In the genomic region with DNA sequence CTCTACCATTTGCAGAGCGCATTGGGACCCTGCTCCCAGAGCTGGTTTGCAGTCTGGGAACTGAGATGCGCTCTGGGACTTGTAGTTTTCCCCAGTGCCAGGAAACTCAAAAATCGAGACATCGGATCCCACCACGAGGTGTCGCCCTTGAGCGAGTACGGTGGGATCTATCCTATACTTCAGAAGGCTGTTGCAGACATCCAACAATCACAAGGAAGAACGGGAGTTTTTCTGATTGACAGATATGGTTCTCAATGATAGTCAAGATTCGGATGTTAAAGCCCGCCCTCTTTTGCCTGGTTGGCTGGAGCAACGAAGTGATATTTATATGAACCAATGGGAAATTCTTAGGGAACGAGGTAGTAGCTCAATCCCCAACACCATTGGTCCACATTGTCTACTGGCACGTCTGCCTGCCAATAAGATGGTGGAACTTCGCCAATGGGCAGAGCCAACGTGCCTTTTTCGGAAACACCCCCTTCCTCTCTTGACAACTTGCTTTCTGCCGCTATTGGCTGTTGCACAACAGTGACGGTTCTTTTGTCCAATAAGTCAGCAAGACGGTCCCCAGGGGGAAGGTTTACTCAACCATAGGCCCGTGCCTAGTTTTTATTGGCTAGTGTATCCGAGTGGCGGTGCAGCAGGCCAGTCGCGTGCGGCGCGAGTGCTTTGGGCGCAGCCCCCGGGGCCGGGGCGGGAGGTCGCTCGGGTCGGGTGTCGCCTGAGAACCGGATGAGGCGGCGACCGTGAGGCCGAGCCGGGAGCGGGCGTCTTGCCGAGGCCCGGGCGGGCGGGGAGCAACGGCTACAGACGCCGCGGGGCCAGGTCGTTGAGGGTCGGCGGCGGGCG, we compare ENCODE assay signal across 7 cellular contexts. TPM values are rescaled to one million over a fixed set of nuclear protein-coding genes. Genes with fewer than 3 reads are reported as not detected.
A peak's percentile ranks its signal among the peaks of the same experiment; 100 is the strongest.
DNase-seq lines count a peak whose midpoint lies in the region; ATAC-seq and TF ChIP-seq lines count a peak whose summit lies in the region.

A gene (plus strand): TSS at position 724 of the 849 bp plus-strand sequence. CDS start 164 bp downstream, outside the sequence.

- DNase-seq in NCI-H1930 (lab: John Stamatoyannopoulos, UW) (peak; percentile 99 to 100), T-helper 22 cell (ENCODE audit: low read depth) (peak; percentile 96), astrocyte of the cerebellum (ENCODE audit: low read depth) (peak; percentile 100), hepatic stellate cell (ENCODE audit: low spot score) (peak; percentile 99), renal cortical epithelial cell (ENCODE audit: low read depth) (peak; percentile 100)

- TF ChIP-seq CTCF in astrocyte of the cerebellum (IDR thresholded peaks at IDR 0.05; ENCODE audit: low read depth, low read length, missing control alignments): peak; percentile 85

- in situ Hi-C loops in astrocyte of the cerebellum (cut with HindIII; ENCODE audit: low sequenced_read_pairs): no loop called here

- H3K4me3 ChIP-seq in astrocyte of the cerebellum (ENCODE audit: low read depth, low read length): peak within 1 kb of the TSS; percentile 77

- ATAC-seq in GM18499 (IDR thresholded peaks at IDR 0.05; ENCODE audit: insufficient read depth, unreplicated experiment): peak; percentile 76
- ATAC-seq in HG02970 (IDR thresholded peaks at IDR 0.05; ENCODE audit: low FRiP score, unreplicated experiment): peak; percentile 84

RNA-seq across cellular contexts. Expression of the gene that starts here (rescaled TPM):
- total RNA-seq in renal cortical epithelial cell: 116 and 347 TPM in 2 replicates

Comparison
In these comparisons a context has a peak if more than half of its experiments do, and no peak if none do; other contexts are left out.
1. Peak in every context shown above with its lines: DNase-seq, ATAC-seq and H3K4me3 ChIP-seq.